9 cellular contexts compared by ENCODE assay signal in genomic region chr7:145036592-145037386, GRCh38.
A peak's percentile ranks its signal among the peaks of the same experiment; 100 is the strongest.
DNase-seq lines count a peak whose midpoint lies in the region; ATAC-seq lines count a peak whose summit lies in the region.
"Had no signal": no experiment of that assay in that cellular context is flagged by ENCODE, and none has a peak within 500 bp of the region (broad histone marks: within the 10 kb centered on the region; RNA-seq: fewer than 3 reads in every experiment).

No MANE protein-coding gene starts in this region.

- no peak overlapping the region for H3K4me3 Mint-ChIP-seq in activated naive CD8-positive, alpha-beta T cell treated with anti-CD3 and anti-CD28 coated beads for 36 hours
- H3K4me3 Mint-ChIP-seq: activated naive CD8-positive, alpha-beta T cell treated with anti-CD3 and anti-CD28 coated beads, Interleukin-2, amount 10 ng/mL, durations not matched to agents 7 days and 5 days had no signal

- no peak overlapping the region for H3K27ac Mint-ChIP-seq in activated naive CD8-positive, alpha-beta T cell treated with anti-CD3 and anti-CD28 coated beads for 36 hours
- H3K27ac Mint-ChIP-seq: activated naive CD8-positive, alpha-beta T cell treated with anti-CD3 and anti-CD28 coated beads, Interleukin-2, amount 10 ng/mL, durations not matched to agents 7 days and 5 days had no signal

- peaks cover 2% of the 10 kb centered on the region for H3K4me1 Mint-ChIP-seq in activated naive CD8-positive, alpha-beta T cell treated with anti-CD3 and anti-CD28 coated beads for 36 hours

- peak; percentile 72 for ATAC-seq in GM19397 (IDR thresholded peaks at IDR 0.05; ENCODE audit: unreplicated experiment)
- ATAC-seq in HG03432 (IDR thresholded peaks at IDR 0.05; ENCODE audit: unreplicated experiment), result peak; percentile 91

- H3K27me3 Mint-ChIP-seq in activated naive CD8-positive, alpha-beta T cell treated with anti-CD3 and anti-CD28 coated beads for 36 hours, result peaks cover 3% of the 10 kb centered on the region

- DNase-seq in EH (ENCODE audit: low read depth), result peak; percentile 6
- peak; percentile 80 for DNase-seq in NCI-H748 (lab: John Stamatoyannopoulos, UW; ENCODE audit: unreplicated experiment)
- peak; percentile 2 for DNase-seq in activated naive CD8-positive, alpha-beta T cell treated with anti-CD3 and anti-CD28 coated beads for 36 hours
- peak; percentile 25 for DNase-seq in iPS DF 19.7 (ENCODE audit: low read depth, low spot score)
- DNase-seq in stimulated activated CD4-positive, alpha-beta T cell treated with anti-CD3 and anti-CD28 coated beads, Interleukin-12 subunit alpha, Interleukin-12 subunit beta, amount 100 ng/mL, for 48 hours (ENCODE audit: low read depth in 2 of 3, low spot score in 1 of 3), result peak; percentile 9 to 58 (median 12)
- DNase-seq in dedifferentiated amniotic fluid mesenchymal stem cell (ENCODE audit: extremely low spot score), result no peak
- DNase-seq: activated naive CD8-positive, alpha-beta T cell treated with anti-CD3 and anti-CD28 coated beads, Interleukin-2, amount 10 ng/mL, durations not matched to agents 7 days and 5 days had no signal

- peaks cover 3% of the 10 kb centered on the region for H3K9me3 Mint-ChIP-seq in activated naive CD8-positive, alpha-beta T cell treated with anti-CD3 and anti-CD28 coated beads for 36 hours
- H3K9me3 Mint-ChIP-seq: activated naive CD8-positive, alpha-beta T cell treated with anti-CD3 and anti-CD28 coated beads, Interleukin-2, amount 10 ng/mL, durations not matched to agents 7 days and 5 days had no signal

- H3K36me3 Mint-ChIP-seq in activated naive CD8-positive, alpha-beta T cell treated with anti-CD3 and anti-CD28 coated beads for 36 hours, result no peaks in the 10 kb centered on the region
- H3K36me3 Mint-ChIP-seq: activated naive CD8-positive, alpha-beta T cell treated with anti-CD3 and anti-CD28 coated beads, Interleukin-2, amount 10 ng/mL, durations not matched to agents 7 days and 5 days had no signal
